ENCODE assay signal across 16 cellular contexts in genomic region chr10:79222186-79222585, GRCh38.
DNase-seq lines count a peak whose midpoint lies in the region; TF ChIP-seq lines count a peak whose summit lies in the region.
"Had no signal": no experiment of that assay in that cellular context is flagged by ENCODE, and none has a peak within 500 bp of the region (broad histone marks: within the 10 kb centered on the region; RNA-seq: fewer than 3 reads in every experiment).

No MANE protein-coding gene starts in this region.

- H3K27ac ChIP-seq in HEK293 (ENCODE audit: extremely low read depth, low read depth, low read length): no peak overlapping the region
- peak overlapping the region; percentile 52 to 74 for H3K27ac ChIP-seq in esophagus (ENCODE audit: low read depth in 2 of 2, low read length in 1 of 2)
- peak overlapping the region; percentile 81 to 96 (median 90) for H3K27ac ChIP-seq in sigmoid colon
- H3K27ac ChIP-seq: A549, SJSA1 had no signal

- no peak for TF ChIP-seq POLR2A in sigmoid colon (IDR thresholded peaks at IDR 0.05)

- DNase-seq in medulla oblongata (ENCODE audit: extremely low spot score) (peak; percentile 31), sigmoid colon (peak; percentile 74), cerebellar cortex (ENCODE audit: low spot score) (no peak), SHP77 treated with DMSO at 0.1 percent for 48 hours (lab: John Stamatoyannopoulos, UW) (no peak), retina (no peak), SHP77 (lab: John Stamatoyannopoulos, UW) (no peak)
- DNase-seq: activated effector memory CD4-positive, alpha-beta T cell treated with anti-CD3 and anti-CD28 coated beads, Interleukin-2, amount 50 U/mL, for 16 hours; CD4-positive, CD25-positive, alpha-beta regulatory T cell; effector memory CD4-positive, alpha-beta T cell; KBM-7; naive thymus-derived CD4-positive, alpha-beta T cell; NCI-H1092 had no signal

- H3K27me3 ChIP-seq in esophagus (ENCODE audit: control insufficient read depth in 1 of 2, insufficient read depth in 2 of 2, low read length in 2 of 2): no peaks in the 10 kb centered on the region
- H3K27me3 ChIP-seq in sigmoid colon: no peaks in the 10 kb centered on the region
- H3K27me3 ChIP-seq: SJSA1 had no signal

- intact Hi-C loops in sigmoid colon (cut with DNase I): no loop called here

- peaks cover 0 to 6% of the 10 kb centered on the region in 2 experiments; a peak in 1 of 3 replicates for H3K36me3 ChIP-seq in HEK293 (ENCODE audit: control insufficient read depth in 2 of 2, insufficient read depth in 1 of 2, low read length in 2 of 2)
- peaks cover 7 to 49% of the 10 kb centered on the region in 2 donors for H3K36me3 ChIP-seq in esophagus (ENCODE audit: control insufficient read depth in 2 of 2, insufficient read depth in 2 of 2, low read length in 1 of 2)
- H3K36me3 ChIP-seq in sigmoid colon: peaks cover 0 to 10% (median 7%) of the 10 kb centered on the region in 4 donors

- POLR2A ChIA-PET in HEK293 (lab: Yijun Ruan, JAX): no interaction called here

- TF ChIP-seq CTCF in HEK293 (tag by site-specific recombination; IDR thresholded peaks at IDR 0.05) (no peak), sigmoid colon (IDR thresholded peaks at IDR 0.05) (no peak)

- no peaks in the 10 kb centered on the region for H3K4me1 ChIP-seq in HEK293 (ENCODE audit: control insufficient read depth, insufficient read depth, low read length)
- H3K4me1 ChIP-seq in esophagus (ENCODE audit: control insufficient read depth in 2 of 2, insufficient read depth in 2 of 2, low read length in 1 of 2): peaks cover 5 to 24% of the 10 kb centered on the region in 2 donors
- peaks cover 0 to 99% (median 96%) of the 10 kb centered on the region in 4 donors for H3K4me1 ChIP-seq in sigmoid colon
- H3K4me1 ChIP-seq: A549, SJSA1 had no signal

- H3K9me3 ChIP-seq in HEK293 (ENCODE audit: control insufficient read depth, insufficient read depth, low read depth, low read length): no peaks in the 10 kb centered on the region
- H3K9me3 ChIP-seq in esophagus (ENCODE audit: control insufficient read depth in 2 of 2, insufficient read depth in 1 of 2, low read depth in 1 of 2, low read length in 1 of 2): no peaks in the 10 kb centered on the region
- H3K9me3 ChIP-seq in sigmoid colon: no peaks in the 10 kb centered on the region
- H3K9me3 ChIP-seq: A549, SJSA1 had no signal

- CTCF ChIA-PET in HEK293 (lab: Yijun Ruan, JAX): interaction anchor here (0.7 kb wide), 1 partner anchor 559 kb away, joined by 3 read pairs; no protein-coding TSS in a partner anchor

- 77 to 80% methylated on average over 7 of the region's 7 CpGs for WGBS in esophagus, 2 donors
- WGBS in sigmoid colon, 2 donors: 80 to 82% methylated on average over 7 of the region's 7 CpGs

- H3K4me3 ChIP-seq in HEK293 (ENCODE audit: low read depth, low read length) (no peak overlapping the region), esophagus (ENCODE audit: low read depth in 1 of 2, low read length in 2 of 2) (no peak overlapping the region), sigmoid colon (no peak overlapping the region)
- H3K4me3 ChIP-seq: A549, SJSA1 had no signal

- no peak for TF ChIP-seq EP300 in sigmoid colon (IDR thresholded peaks at IDR 0.05)

TF ChIP-seq in HEK293, 187 proteins besides CTCF, POLR2A, EP300 and RAD21:
- 0 out of 2 replicates have a peak, but pooled peaks have one; percentile 43 for TF ChIP-seq GLIS1 (tag by site-specific recombination; IDR thresholded peaks at IDR 0.05)
- no peak for TF ChIP-seq ZNF280C (tag by site-specific recombination; IDR thresholded peaks at IDR 0.05)

Comparison
In these comparisons a context has a peak if more than half of its experiments do, and no peak if none do; other contexts are left out.
1. DNase-seq: peak in medulla oblongata (single experiment) and sigmoid colon (single experiment); none in cerebellar cortex (single experiment), SHP77 treated with DMSO at 0.1 percent for 48 hours (single experiment), retina (single experiment) and SHP77 (0 of 2).